In genomic region chr11:47550288-47551052, GRCh38 we compare ENCODE assay signal across 8 cellular contexts. TPM values are rescaled to one million over a fixed set of nuclear protein-coding genes. Genes with fewer than 3 reads are reported as not detected.
DNase-seq lines count a peak whose midpoint lies in the region; ATAC-seq and TF ChIP-seq lines count a peak whose summit lies in the region.

No MANE protein-coding gene starts in this region.

- no peak overlapping the region for H2AFZ ChIP-seq in SU-DHL-6 (ENCODE audit: low read depth, low read length, severe bottlenecking)

- H3K9me3 ChIP-seq in SU-DHL-6 (ENCODE audit: insufficient read depth, low read length) (no peaks in the 10 kb centered on the region), skeletal muscle tissue (ENCODE audit: control insufficient read depth in 3 of 3, low read length in 3 of 3) (no peaks in the 10 kb centered on the region)

- H3K4me3 ChIP-seq in SU-DHL-6 (ENCODE audit: insufficient read depth, low read length, poor library complexity, severe bottlenecking), result no peak overlapping the region
- peak overlapping the region; percentile 99 for H3K4me3 ChIP-seq in fibroblast of the aortic adventitia (ENCODE audit: low read depth, low read length)
- H3K4me3 ChIP-seq in skeletal muscle tissue (ENCODE audit: low read length in 3 of 3), result peak overlapping the region in 1 of 3 donors; percentile 11

- no peaks in the 10 kb centered on the region for H3K9me2 ChIP-seq in SU-DHL-6 (replicated peaks; ENCODE audit: insufficient read depth, low read length)

- H3K27me3 ChIP-seq in SU-DHL-6 (ENCODE audit: low read length) (no peaks in the 10 kb centered on the region), skeletal muscle tissue (ENCODE audit: control insufficient read depth in 3 of 3, insufficient read depth in 3 of 3, low read length in 3 of 3) (no peaks in the 10 kb centered on the region)

- H3F3A ChIP-seq in SU-DHL-6 (ENCODE audit: insufficient read depth), result 0 out of 2 replicates have a peak, but pooled peaks cover 8% of the 10 kb centered on the region

- DNase-seq in T-helper 1 cell, result no peak
- DNase-seq in fibroblast of the aortic adventitia (ENCODE audit: low read depth), result peak; percentile 46
- DNase-seq in SW 1271 (lab: John Stamatoyannopoulos, UW), result no peak
- DNase-seq in NCI-H82 (lab: John Stamatoyannopoulos, UW), result no peak

- H3K27ac ChIP-seq in SU-DHL-6 (ENCODE audit: low read depth, low read length), result peak overlapping the region; percentile 70; the same call in 1 of the 2 replicates
- H3K27ac ChIP-seq in skeletal muscle tissue (ENCODE audit: low read depth, low read length), result peak overlapping the region; percentile 93

- H3K4me1 ChIP-seq in skeletal muscle tissue (ENCODE audit: control insufficient read depth in 3 of 3, insufficient read depth in 3 of 3, low read length in 3 of 3), result peaks cover 32 to 41% (median 39%) of the 10 kb centered on the region in 3 donors

- TF ChIP-seq CTCF in SU-DHL-6 (IDR thresholded peaks at IDR 0.05; ENCODE audit: insufficient read depth, low read length, poor library complexity, severe bottlenecking), result no peak
- TF ChIP-seq CTCF in fibroblast of the aortic adventitia (IDR thresholded peaks at IDR 0.05; ENCODE audit: insufficient read depth, low read length), result no peak

- peaks cover 73% of the 10 kb centered on the region for H3K79me2 ChIP-seq in SU-DHL-6 (ENCODE audit: insufficient read depth, low read length)

- no peaks in the 10 kb centered on the region for H3K9me3 Mint-ChIP-seq in T-helper 1 cell treated with Interleukin-12 subunit alpha and Interleukin-12 subunit beta and Interleukin-4 antibody, amounts not matched to agents 30 μg/mL and 1 μg/mL, for 36 hours

- peaks cover 13% of the 10 kb centered on the region for H4K20me1 ChIP-seq in SU-DHL-6 (ENCODE audit: low read depth, low read length)

- no peaks in the 10 kb centered on the region for H3K27me3 Mint-ChIP-seq in T-helper 1 cell treated with Interleukin-12 subunit alpha and Interleukin-12 subunit beta and Interleukin-4 antibody, amounts not matched to agents 30 μg/mL and 1 μg/mL, for 36 hours (ENCODE audit: low read depth)

- H3K36me3 ChIP-seq in SU-DHL-6 (ENCODE audit: low read length) (no peaks in the 10 kb centered on the region), skeletal muscle tissue (ENCODE audit: control insufficient read depth in 3 of 3, insufficient read depth in 3 of 3, low read length in 3 of 3) (peaks cover 0 to 2% (median 0%) of the 10 kb centered on the region in 3 donors)

- peak overlapping the region; percentile 67 for H3K4me3 Mint-ChIP-seq in T-helper 1 cell treated with Interleukin-12 subunit alpha and Interleukin-12 subunit beta and Interleukin-4 antibody, amounts not matched to agents 30 μg/mL and 1 μg/mL, for 36 hours

- peaks cover 41% of the 10 kb centered on the region for H3K4me1 Mint-ChIP-seq in T-helper 1 cell treated with Interleukin-12 subunit alpha and Interleukin-12 subunit beta and Interleukin-4 antibody, amounts not matched to agents 30 μg/mL and 1 μg/mL, for 36 hours (ENCODE audit: low read depth)

- H3K9ac ChIP-seq in SU-DHL-6 (ENCODE audit: low read length) (peak overlapping the region; percentile 93), skeletal muscle tissue (ENCODE audit: low read depth in 1 of 3, low read length in 3 of 3) (no peak overlapping the region)

- peak overlapping the region; percentile 93 for H3K4me2 ChIP-seq in SU-DHL-6 (ENCODE audit: low read depth, low read length, poor library complexity, severe bottlenecking)

- peak overlapping the region; percentile 31 for H3K27ac Mint-ChIP-seq in T-helper 1 cell treated with Interleukin-12 subunit alpha and Interleukin-12 subunit beta and Interleukin-4 antibody, amounts not matched to agents 30 μg/mL and 1 μg/mL, for 36 hours

- no peak for ATAC-seq in HG03095 (IDR thresholded peaks at IDR 0.05; ENCODE audit: unreplicated experiment)

- H3K36me3 Mint-ChIP-seq in T-helper 1 cell treated with Interleukin-12 subunit alpha and Interleukin-12 subunit beta and Interleukin-4 antibody, amounts not matched to agents 30 μg/mL and 1 μg/mL, for 36 hours (ENCODE audit: low read depth), result peaks cover 18% of the 10 kb centered on the region

RNA-seq across cellular contexts. Expression of gene CELF1, which starts 2.5 kb away (rescaled TPM):
- total RNA-seq in fibroblast of the aortic adventitia (ENCODE audit: low replicate concordance), result 63.2 and 103 TPM in 2 replicates
- total RNA-seq in skeletal muscle tissue, result 74.6 TPM

RNA-seq across cellular contexts. Expression of gene PTPMT1, which starts 14.9 kb away (rescaled TPM):
- total RNA-seq in fibroblast of the aortic adventitia (ENCODE audit: low replicate concordance) (25.6 and 44.1 TPM in 2 replicates), skeletal muscle tissue (18.8 TPM)

RNA-seq across cellular contexts. Expression of gene KBTBD4, which starts 28.3 kb away (rescaled TPM):
- 28.4 and 29.9 TPM in 2 replicates for total RNA-seq in fibroblast of the aortic adventitia (ENCODE audit: low replicate concordance)
- 19.8 TPM for total RNA-seq in skeletal muscle tissue

RNA-seq across cellular contexts. Expression of gene NDUFS3, which starts 28.4 kb away (rescaled TPM):
- 56.5 and 157 TPM in 2 replicates for total RNA-seq in fibroblast of the aortic adventitia (ENCODE audit: low replicate concordance)
- 95.5 TPM for total RNA-seq in skeletal muscle tissue

RNA-seq across cellular contexts. Expression of gene FAM180B, which starts 36.0 kb away (rescaled TPM):
- total RNA-seq in fibroblast of the aortic adventitia (ENCODE audit: low replicate concordance) (not detected in 2 replicates), skeletal muscle tissue (2.1 TPM)
